21 cellular contexts compared by ENCODE assay signal in the genomic region with DNA sequence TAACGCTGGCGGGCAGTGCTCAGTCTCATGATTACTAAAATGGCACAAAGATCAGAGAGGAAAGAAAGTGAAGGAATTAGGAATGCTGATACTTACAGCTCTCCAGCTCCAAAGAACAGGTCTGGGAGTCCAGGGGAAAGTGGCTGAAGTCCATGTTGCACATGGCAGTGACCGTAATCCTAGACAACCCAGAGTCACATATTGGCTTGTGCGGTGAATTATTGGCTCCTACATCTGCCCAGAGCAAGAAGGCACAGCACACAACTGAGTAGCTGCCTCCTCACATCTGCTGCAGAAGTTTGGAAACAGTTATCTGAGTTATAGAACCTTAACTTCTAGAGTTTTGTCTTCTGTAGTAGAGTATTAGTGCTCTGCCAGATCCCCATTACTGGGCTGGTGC. TPM values are rescaled to one million over a fixed set of nuclear protein-coding genes. Genes with fewer than 3 reads are reported as not detected.
DNase-seq lines count a peak whose midpoint lies in the region; ATAC-seq and TF ChIP-seq lines count a peak whose summit lies in the region.
"Had no signal": no experiment of that assay in that cellular context is flagged by ENCODE, and none has a peak within 500 bp of the region (broad histone marks: within the 10 kb centered on the region; RNA-seq: fewer than 3 reads in every experiment).

No MANE protein-coding gene starts in this region.

- TF ChIP-seq CTCF in coronary artery (IDR thresholded peaks at IDR 0.05) (no peak), nephron progenitor cell (IDR thresholded peaks at IDR 0.05) (no peak)

- H3K27ac ChIP-seq in coronary artery: no peak overlapping the region
- H3K27ac ChIP-seq: 22Rv1; A549; BLaER1 treated with 17β-estradiol and CSF1 and Interleukin-3, amounts not matched to agents 10 nM and 100 nM; C4-2B had no signal

- H3K36me3 Mint-ChIP-seq in nephron progenitor cell (ENCODE audit: low read depth): no peaks in the 10 kb centered on the region
- H3K36me3 Mint-ChIP-seq: CD8-positive, alpha-beta T cell had no signal

- peak; percentile 11 for DNase-seq in activated CD8-positive, alpha-beta memory T cell treated with anti-CD3 and anti-CD28 coated beads for 24 hours
- no peak for DNase-seq in activated CD8-positive, alpha-beta memory T cell treated with anti-CD3 and anti-CD28 coated beads, Interleukin-2, amount 50 U/mL, for 48 hours
- DNase-seq in coronary artery (ENCODE audit: low spot score) (peak; percentile 29), left lobe of liver (ENCODE audit: low spot score) (peak; percentile 2), sciatic nerve (ENCODE audit: low spot score) (peak; percentile 6), nephron progenitor cell (no peak)
- DNase-seq: AML-193; Caco-2; Calu3; CD4-positive, alpha-beta T cell; DMS79 treated with DMSO at 0.1 percent for 48 hours; GF-D8 had no signal

- no peak overlapping the region for H3K4me3 ChIP-seq in coronary artery
- H3K4me3 ChIP-seq: A549; BLaER1 treated with 17β-estradiol and CSF1 and Interleukin-3, amounts not matched to agents 10 nM and 100 nM had no signal

- intact Hi-C loops in sciatic nerve (cut with DNase I): no loop called here

- ATAC-seq in left lobe of liver (no peak), sciatic nerve (no peak), GM19035 (IDR thresholded peaks at IDR 0.05; ENCODE audit: unreplicated experiment) (no peak), HG03108 (IDR thresholded peaks at IDR 0.05; ENCODE audit: unreplicated experiment) (no peak)
- ATAC-seq: A549; CD8-positive, alpha-beta T cell had no signal

- H3K4me1 Mint-ChIP-seq in nephron progenitor cell: no peaks in the 10 kb centered on the region

- peaks cover 9% of the 10 kb centered on the region for H3K27me3 Mint-ChIP-seq in nephron progenitor cell (ENCODE audit: low read depth, poor library complexity)
- H3K27me3 Mint-ChIP-seq: B cell; CD4-positive, alpha-beta T cell had no signal

- no peak overlapping the region for H3K27ac Mint-ChIP-seq in nephron progenitor cell
- H3K27ac Mint-ChIP-seq: B cell; CD4-positive, alpha-beta T cell; CD8-positive, alpha-beta T cell had no signal

- no peak overlapping the region for H3K4me3 Mint-ChIP-seq in nephron progenitor cell
- H3K4me3 Mint-ChIP-seq: B cell; CD4-positive, alpha-beta T cell; CD8-positive, alpha-beta T cell had no signal

- H3K9me3 Mint-ChIP-seq in nephron progenitor cell: no peaks in the 10 kb centered on the region
- H3K9me3 Mint-ChIP-seq: CD4-positive, alpha-beta T cell; CD8-positive, alpha-beta T cell had no signal

RNA-seq across cellular contexts. Expression of a gene that starts 47.2 kb away (rescaled TPM):
- total RNA-seq in left lobe of liver (0.58 TPM), sciatic nerve (1.7 TPM)
- total RNA-seq: A172 had no signal

RNA-seq across cellular contexts. Expression of a gene that starts 50.8 kb away (rescaled TPM):
- total RNA-seq in left lobe of liver: not detected
- 0.27 TPM for total RNA-seq in sciatic nerve
- total RNA-seq: A172; B cell; Calu3; CD4-positive, alpha-beta T cell; CD8-positive, alpha-beta T cell had no signal

Comparison
In these comparisons a context has a peak if more than half of its experiments do, and no peak if none do; other contexts are left out.
1. DNase-seq: peak in activated CD8-positive, alpha-beta memory T cell treated with anti-CD3 and anti-CD28 coated beads for 24 hours (single experiment), coronary artery (single experiment), left lobe of liver (single experiment) and sciatic nerve (single experiment); none in activated CD8-positive, alpha-beta memory T cell treated with anti-CD3 and anti-CD28 coated beads, Interleukin-2, amount 50 U/mL, for 48 hours (single experiment) and nephron progenitor cell (single experiment).